Comparison of ENCODE assay signal across 8 cellular contexts in the genomic region with DNA sequence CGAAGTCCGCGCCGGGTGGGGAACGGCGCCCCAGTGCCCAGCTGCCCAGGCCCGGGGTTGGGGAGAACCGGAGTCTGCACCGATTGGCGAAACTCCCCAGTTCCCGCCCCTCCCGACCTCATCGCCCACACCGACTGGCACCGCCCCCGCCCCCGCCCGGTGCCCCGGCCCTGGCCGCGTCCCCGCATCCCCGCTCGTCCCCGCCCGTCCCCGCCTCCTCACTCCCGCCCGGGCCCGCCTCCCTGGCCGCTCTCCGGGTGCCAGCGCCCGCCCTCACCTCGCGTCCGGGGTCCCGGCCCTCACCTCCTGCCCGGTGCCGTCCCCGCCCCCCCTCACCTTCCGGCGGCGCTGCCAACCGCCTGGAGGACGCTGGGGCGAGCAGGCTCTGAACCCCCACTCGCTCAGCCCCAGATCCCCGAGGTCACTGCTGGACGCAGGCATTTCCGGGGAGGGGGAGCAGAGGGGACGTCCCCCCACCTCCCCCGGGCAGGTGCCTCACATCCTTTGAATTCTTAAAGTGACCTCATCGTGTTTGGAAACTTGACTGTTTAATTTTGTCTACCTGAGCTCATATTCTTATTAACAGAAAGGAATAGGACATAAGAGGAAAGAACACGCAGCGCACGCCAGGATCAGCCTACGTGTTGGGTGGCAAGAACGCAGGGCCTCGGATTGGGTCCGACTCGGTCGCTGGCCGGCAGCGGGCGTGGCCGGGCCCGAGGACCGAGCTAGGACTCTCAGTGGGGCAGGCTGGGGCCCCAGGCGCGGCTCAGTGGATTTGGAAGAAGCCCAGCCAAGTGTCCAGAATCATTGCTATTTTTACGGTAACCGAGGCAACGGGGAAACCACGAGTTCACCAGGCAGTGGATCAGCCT. TPM values are rescaled to one million over a fixed set of nuclear protein-coding genes. Genes with fewer than 3 reads are reported as not detected.
DNase-seq lines count a peak whose midpoint lies in the region; ATAC-seq and TF ChIP-seq lines count a peak whose summit lies in the region.

Gene FAM110C, minus strand, starts transcription at position 35 of the 875 bp plus-strand sequence. CDS start 120 bp downstream, outside the sequence.

- H3K9ac ChIP-seq in H9 (ENCODE audit: extremely low read depth, insufficient read length, low read length): peak within 1 kb of the TSS; percentile 26

- peaks cover 24 to 26% of the 10 kb centered on the region in 2 experiments for H3K4me1 Mint-ChIP-seq in H9
- H3K4me1 Mint-ChIP-seq in chondrocyte (ENCODE audit: low read depth): peaks cover 15% of the 10 kb centered on the region

- H3K36me3 Mint-ChIP-seq in H9 (ENCODE audit: insufficient read depth in 1 of 3, low read depth in 3 of 3): peaks cover 2 to 4% (median 2%) of the 10 kb centered on the region in 3 experiments; a peak in 2 of 7 replicates
- H3K36me3 Mint-ChIP-seq in chondrocyte (ENCODE audit: low read depth): no peaks in the 10 kb centered on the region

- peak within 1 kb of the TSS; percentile 84 for H3K14ac ChIP-seq in H9 (ENCODE audit: insufficient read depth, low read length)

- H2AFZ ChIP-seq in H9 (ENCODE audit: low read length): no peak within 1 kb of the TSS

- peak within 1 kb of the TSS; percentile 50 to 53 for H3K4me3 ChIP-seq in left lung

- H3K56ac ChIP-seq in H9 (ENCODE audit: insufficient read length, low read depth, low read length): no peak within 1 kb of the TSS

- peak within 1 kb of the TSS; percentile 74 for H3K4me2 ChIP-seq in H9 (ENCODE audit: insufficient read depth, insufficient read length, low read length)

- H3K9me3 ChIP-seq in H9 (ENCODE audit: control insufficient read depth, low read depth, low read length) (no peaks in the 10 kb centered on the region), left lung (no peaks in the 10 kb centered on the region)

- H3K27me3 ChIP-seq in H9 (ENCODE audit: insufficient read depth, low read length): no peaks in the 10 kb centered on the region
- H3K27me3 ChIP-seq in left lung: peaks cover 12 to 75% of the 10 kb centered on the region in 2 donors

- ATAC-seq in activated CD4-positive, CD25-positive, alpha-beta regulatory T cell treated with anti-CD3 and anti-CD28 coated beads, Interleukin-2, amount 50 U/mL, for 24 hours: peak; percentile 58 to 72
- ATAC-seq in left lung (peak; percentile 88), HG03039 (IDR thresholded peaks at IDR 0.05; ENCODE audit: unreplicated experiment) (no peak)

- no peak within 1 kb of the TSS for H2BK15ac ChIP-seq in H9 (ENCODE audit: low read depth, low read length)

- no peak within 1 kb of the TSS for H3K27ac ChIP-seq in H9 (ENCODE audit: insufficient read length, low read depth, low read length)
- peak within 1 kb of the TSS; percentile 54 to 79 for H3K27ac ChIP-seq in left lung

- no peak for TF ChIP-seq CTCF in H9 (conservative IDR thresholded peaks at IDR 0.05)
- no peak for TF ChIP-seq CTCF in chondrocyte (IDR thresholded peaks at IDR 0.05)
- TF ChIP-seq CTCF in left lung (IDR thresholded peaks at IDR 0.05): no peak

- no peak within 1 kb of the TSS for H2BK120ac ChIP-seq in H9 (ENCODE audit: low read depth, low read length, poor library complexity, severe bottlenecking)

- no peak within 1 kb of the TSS for H2BK20ac ChIP-seq in H9 (ENCODE audit: low read depth, low read length, poor library complexity, severe bottlenecking)

- DNase-seq in H9 (peak; percentile 78), chondrocyte (ENCODE audit: low spot score) (no peak), left lung (peak; percentile 78 to 89), NCI-H187 treated with DMSO at 0.1 percent for 48 hours (lab: John Stamatoyannopoulos, UW) (no peak), A172 (ENCODE audit: low spot score) (no peak)
- DNase-seq in stimulated activated CD4-positive, alpha-beta T cell treated with anti-CD3 and anti-CD28 coated beads, TNF-alpha, amount 100 ng/mL, for 4 hours (ENCODE audit: low read depth in 3 of 3): peak; percentile 9 to 35 (median 30)

- H3K79me1 ChIP-seq in H9 (ENCODE audit: insufficient read depth, low read depth, low read length, poor library complexity, severe bottlenecking): no peaks in the 10 kb centered on the region

- H2BK12ac ChIP-seq in H9 (ENCODE audit: insufficient read length, low read depth, low read length): no peak within 1 kb of the TSS

- H3K79me2 ChIP-seq in H9 (ENCODE audit: insufficient read depth, low read length): no peaks in the 10 kb centered on the region; the same call in none of the 2 replicates

- H3T11ph ChIP-seq in H9 (ENCODE audit: low read length): no peak within 1 kb of the TSS

- no peak within 1 kb of the TSS for H2BK5ac ChIP-seq in H9 (ENCODE audit: insufficient read length, low read length)

- H3K23me2 ChIP-seq in H9 (ENCODE audit: insufficient read length, low read depth, low read length, poor library complexity, severe bottlenecking): peaks cover 15% of the 10 kb centered on the region

- no peaks in the 10 kb centered on the region for H3K36me3 ChIP-seq in left lung

- intact Hi-C loops in left lung (cut with DNase I): no loop called here

- H4K20me1 ChIP-seq in H9 (ENCODE audit: control insufficient read depth, insufficient read depth, insufficient read length): no peaks in the 10 kb centered on the region

- H2AK5ac ChIP-seq in H9 (ENCODE audit: insufficient read length, low read length): no peak within 1 kb of the TSS

- H4K8ac ChIP-seq in H9 (replicated peaks; ENCODE audit: insufficient read length, low read depth, low read length): no peak within 1 kb of the TSS

- no peak within 1 kb of the TSS for H3K4ac ChIP-seq in H9 (ENCODE audit: low read depth, low read length)

- H4K91ac ChIP-seq in H9 (ENCODE audit: insufficient read length, low read depth, low read length): no peak within 1 kb of the TSS

- H3K23ac ChIP-seq in H9 (ENCODE audit: insufficient read length, low read depth, low read length): no peak within 1 kb of the TSS

- H3K9me3 Mint-ChIP-seq in H9: no peaks in the 10 kb centered on the region
- no peaks in the 10 kb centered on the region for H3K9me3 Mint-ChIP-seq in chondrocyte (ENCODE audit: low read depth)

- H3K27ac Mint-ChIP-seq in H9 (no peak within 1 kb of the TSS; a peak in 1 of 7 replicates), chondrocyte (ENCODE audit: unreplicated experiment) (peak within 1 kb of the TSS; percentile 71)

- H3K4me3 Mint-ChIP-seq in H9 (peak within 1 kb of the TSS; percentile 76 to 85), chondrocyte (ENCODE audit: unreplicated experiment) (peak within 1 kb of the TSS; percentile 73)

- H4K5ac ChIP-seq in H9 (ENCODE audit: insufficient read length, low read depth, low read length): no peak within 1 kb of the TSS

- peaks cover 32% of the 10 kb centered on the region for H3K27me3 Mint-ChIP-seq in H9 (ENCODE audit: low read depth)
- H3K27me3 Mint-ChIP-seq in chondrocyte (ENCODE audit: low read depth): peaks cover 48% of the 10 kb centered on the region

- H3K4me1 ChIP-seq in H9 (ENCODE audit: insufficient read depth, low read length) (peaks cover 3% of the 10 kb centered on the region; the same call in 1 of the 2 replicates), left lung (peaks cover 4 to 14% of the 10 kb centered on the region in 2 donors)

- peak within 1 kb of the TSS; percentile 22 for H3K18ac ChIP-seq in H9 (ENCODE audit: insufficient read length, low read depth, low read length)

- no CpG with 5 or more reads among the region's 75 CpGs for WGBS in H9 (ENCODE audit: extremely low coverage, insufficient read length, low lambda C conversion rate)

RNA-seq across cellular contexts. Expression of gene FAM110C, which starts in this region (rescaled TPM):
- total RNA-seq in H9 (2021) (3.4 and 3.6 TPM in 2 replicates), chondrocyte (0.22 to 1.7 TPM (median 1.3 TPM) in 3 replicates), left lung (1 to 10 TPM; 2.8 to 5.5 TPM)
- not detected in 2 replicates for total RNA-seq in A172 (2014; rRNA removed; shearing (Covaris generic))

Comparison
In these comparisons a context has a peak if more than half of its experiments do, and no peak if none do; other contexts are left out.
1. DNase-seq: peak in H9 (single experiment), left lung (2 of 2) and stimulated activated CD4-positive, alpha-beta T cell treated with anti-CD3 and anti-CD28 coated beads, TNF-alpha, amount 100 ng/mL, for 4 hours (3 of 3); none in chondrocyte (single experiment), NCI-H187 treated with DMSO at 0.1 percent for 48 hours (single experiment) and A172 (single experiment).